ENCODE assay signal across 22 cellular contexts in the genomic region with DNA sequence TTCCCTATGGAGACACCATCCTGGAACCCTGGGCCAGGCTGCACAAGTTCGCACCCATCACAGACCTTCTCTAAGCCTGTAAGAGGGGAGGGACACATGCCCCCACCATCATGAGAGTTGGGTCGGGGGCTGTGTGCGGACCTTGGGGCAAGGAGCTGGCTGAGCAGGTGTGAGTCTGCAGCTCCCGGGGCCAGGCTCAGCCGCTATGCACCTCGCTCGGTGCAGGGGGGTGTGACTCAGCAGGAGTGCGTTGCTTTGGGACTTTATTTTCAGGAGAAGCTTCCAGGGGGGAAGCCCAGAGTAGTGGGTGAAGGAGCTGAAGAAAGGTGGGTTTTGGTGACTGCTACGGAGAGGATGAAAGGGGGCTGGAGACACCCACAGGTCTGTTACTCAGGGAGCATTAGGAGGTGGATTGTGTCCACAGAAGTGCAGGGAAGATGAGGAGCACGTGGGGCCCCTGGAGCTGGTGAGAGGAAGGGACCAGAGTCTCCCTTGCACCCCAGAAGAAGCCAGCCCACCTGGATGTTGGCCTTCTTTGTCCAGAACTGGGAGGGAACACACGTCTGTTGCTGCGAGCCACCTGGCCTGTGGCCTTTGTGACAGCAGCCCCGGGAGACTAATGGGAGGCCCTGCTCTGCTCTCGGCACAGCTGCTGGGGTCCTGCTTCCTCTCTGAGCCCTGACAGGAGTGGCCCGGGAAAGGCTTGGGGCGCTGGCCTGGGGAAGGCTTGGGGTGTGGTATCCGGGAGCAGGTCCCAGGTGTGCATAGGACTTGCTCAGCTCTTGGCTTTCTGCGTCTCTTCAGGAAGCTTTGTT.
"Had no signal": no experiment of that assay in that cellular context is flagged by ENCODE, and none has a peak within 500 bp of the region (broad histone marks: within the 10 kb centered on the region; RNA-seq: fewer than 3 reads in every experiment).

No MANE protein-coding gene starts in this region.

- H3K4me1 Mint-ChIP-seq: activated CD4-positive, alpha-beta T cell treated with anti-CD3 and anti-CD28 coated beads, Interleukin-2, amount 10 ng/mL, durations not matched to agents 7 days and 5 days; naive thymus-derived CD4-positive, alpha-beta T cell had no signal

- H3K4me3 ChIP-seq: body of pancreas, cardiac muscle cell, gastroesophageal sphincter, heart right ventricle, lung, prostate gland, spleen, tibial nerve had no signal

- DNase-seq: activated CD4-positive, alpha-beta T cell treated with anti-CD3 and anti-CD28 coated beads, Interleukin-2, amount 10 ng/mL, durations not matched to agents 7 days and 5 days; activated CD4-positive, CD25-positive, alpha-beta regulatory T cell treated with anti-CD3 and anti-CD28 coated beads, Interleukin-2, amount 50 U/mL, for 72 hours; activated CD8-positive, alpha-beta T cell treated with anti-CD3 and anti-CD28 coated beads, Interleukin-2, amount 10 ng/mL, durations not matched to agents 7 days and 5 days; activated naive CD4-positive, alpha-beta T cell treated with anti-CD3 and anti-CD28 coated beads, Interleukin-2, amount 50 U/mL, for 16 hours; activated T-cell treated with anti-CD3 and anti-CD28 coated beads, Interleukin-2, amount 50 U/mL, for 48 hours; anterior cingulate cortex; body of pancreas; cortex of kidney; heart right ventricle; naive thymus-derived CD4-positive, alpha-beta T cell; spleen; stimulated activated CD4-positive, alpha-beta T cell treated with anti-CD3 and anti-CD28 coated beads, Interleukin-4, amount 100 ng/mL, for 24 hours; stimulated activated naive CD4-positive, alpha-beta T cell treated with Interleukin-2 at 50 U/mL for 16 hours had no signal

- H3K4me1 ChIP-seq: body of pancreas, gastroesophageal sphincter, heart right ventricle, prostate gland, spleen, tibial nerve had no signal

- H3K27ac Mint-ChIP-seq: activated CD4-positive, alpha-beta T cell treated with anti-CD3 and anti-CD28 coated beads, Interleukin-2, amount 10 ng/mL, durations not matched to agents 7 days and 5 days; activated CD8-positive, alpha-beta T cell treated with anti-CD3 and anti-CD28 coated beads, Interleukin-2, amount 10 ng/mL, durations not matched to agents 7 days and 5 days; naive thymus-derived CD4-positive, alpha-beta T cell had no signal

- H3K4me3 Mint-ChIP-seq: activated CD4-positive, alpha-beta T cell treated with anti-CD3 and anti-CD28 coated beads, Interleukin-2, amount 10 ng/mL, durations not matched to agents 7 days and 5 days; activated CD8-positive, alpha-beta T cell treated with anti-CD3 and anti-CD28 coated beads, Interleukin-2, amount 10 ng/mL, durations not matched to agents 7 days and 5 days; naive thymus-derived CD4-positive, alpha-beta T cell; neural crest cell had no signal

- H3K36me3 ChIP-seq: cardiac muscle cell, gastroesophageal sphincter, heart right ventricle, prostate gland, spleen, tibial nerve had no signal

- H3K9me3 ChIP-seq: prostate gland had no signal

- FAIRE-seq: keratinocyte had no signal

- ATAC-seq: activated CD8-positive, alpha-beta T cell treated with anti-CD3 and anti-CD28 coated beads, Interleukin-2, amount 10 ng/mL, durations not matched to agents 7 days and 5 days; body of pancreas; gastroesophageal sphincter; heart right ventricle; naive thymus-derived CD4-positive, alpha-beta T cell; SK-N-SH treated with all-trans-retinoic acid at 6 μM for 48 hours had no signal

- H3K27me3 Mint-ChIP-seq: activated CD4-positive, alpha-beta T cell treated with anti-CD3 and anti-CD28 coated beads, Interleukin-2, amount 10 ng/mL, durations not matched to agents 7 days and 5 days had no signal

- H3K9me3 Mint-ChIP-seq: neural crest cell had no signal

- H3K27ac ChIP-seq: body of pancreas, cardiac muscle cell, epithelial cell of prostate, gastroesophageal sphincter, heart right ventricle, prostate gland, spleen, tibial nerve had no signal
